In the genomic region with DNA sequence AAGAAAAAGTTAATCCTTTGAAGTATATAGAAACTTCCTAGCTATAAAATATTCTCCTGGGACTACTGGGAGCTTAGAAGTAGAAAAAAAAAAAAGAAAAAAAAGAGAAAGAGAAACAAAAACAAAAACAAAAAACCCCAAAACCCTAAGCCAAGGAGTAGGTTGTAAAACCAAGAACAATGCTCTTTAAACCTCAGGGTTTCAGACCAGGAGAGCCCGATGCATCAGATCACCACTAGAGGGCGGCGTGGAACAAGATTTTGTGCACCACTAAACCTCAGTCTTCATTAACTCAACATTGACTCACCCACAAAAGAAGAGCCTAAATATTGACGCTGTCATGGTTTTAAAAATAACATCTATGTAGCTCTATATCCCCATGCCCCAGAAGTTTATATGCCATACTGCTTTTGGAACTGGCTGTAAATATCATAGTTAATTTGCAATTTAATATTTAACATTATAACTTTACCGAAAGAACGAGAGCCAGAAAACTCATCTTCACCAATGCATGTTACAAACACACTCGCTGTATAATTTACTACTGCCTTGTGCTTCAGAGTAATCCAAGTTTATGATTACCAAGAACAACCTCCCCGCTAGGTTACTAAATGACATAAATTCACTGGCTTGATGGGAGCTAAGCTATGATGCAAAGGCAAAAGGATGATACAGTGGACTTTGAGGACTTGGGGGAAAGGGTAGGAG, we compare ENCODE assay signal across 8 cellular contexts. TPM values are rescaled to one million over a fixed set of nuclear protein-coding genes. Genes with fewer than 3 reads are reported as not detected.
DNase-seq lines count a peak whose midpoint lies in the region; ATAC-seq, FAIRE-seq and TF ChIP-seq lines count a peak whose summit lies in the region.

No MANE protein-coding gene starts in this region.

- no peaks in the 10 kb centered on the region for H3K27me3 ChIP-seq in OCI-LY1 (ENCODE audit: insufficient read depth, low read length)

- ATAC-seq in GM21423 (IDR thresholded peaks at IDR 0.05; ENCODE audit: unreplicated experiment): peak; percentile 67
- ATAC-seq in naive B cell (ENCODE audit: low read depth in 2 of 2): peak; percentile 99

- peaks cover 5 to 8% of the 10 kb centered on the region in 2 donors for H3K36me3 Mint-ChIP-seq in naive B cell

- TF ChIP-seq CTCF in OCI-LY1 (IDR thresholded peaks at IDR 0.05; ENCODE audit: low read length): peak; percentile 93

- no peaks in the 10 kb centered on the region for H4K20me1 ChIP-seq in OCI-LY1 (ENCODE audit: insufficient read depth, low read length)

- H3F3A ChIP-seq in OCI-LY1 (ENCODE audit: insufficient read depth, low read length): no peaks in the 10 kb centered on the region

- no peaks in the 10 kb centered on the region for H3K9me3 ChIP-seq in OCI-LY1 (ENCODE audit: low read length)

- peaks cover 36% of the 10 kb centered on the region for H3K36me3 ChIP-seq in OCI-LY1 (ENCODE audit: insufficient read depth, low read length)

- no peaks in the 10 kb centered on the region for H3K9me3 Mint-ChIP-seq in naive B cell

- no peak for TF ChIP-seq POLR2A in erythroblast (IDR thresholded peaks at IDR 0.05; ENCODE audit: low read length)

- peak overlapping the region in 3 of 6 donors; percentile 7 to 64 (median 7) for H3K27ac Mint-ChIP-seq in naive B cell

- H3K4me1 Mint-ChIP-seq in naive B cell: peaks cover 0 to 10% (median 9%) of the 10 kb centered on the region in 3 donors

- H3K4me3 Mint-ChIP-seq in naive B cell: no peak overlapping the region

- no peaks in the 10 kb centered on the region for H3K4me1 ChIP-seq in OCI-LY1 (ENCODE audit: insufficient read depth, low read length, severe bottlenecking)

- H3K27ac ChIP-seq in OCI-LY1 (ENCODE audit: low read depth, low read length, poor library complexity, severe bottlenecking): no peak overlapping the region

- peak; percentile 83 for FAIRE-seq in HTR-8/SVneo (lab: Jason Lieb, UNC)

- no peak overlapping the region for H2AFZ ChIP-seq in OCI-LY1 (ENCODE audit: low read length)

- DNase-seq in D341Med (ENCODE audit: low spot score) (peak; percentile 77), HTR-8/SVneo (ENCODE audit: insufficient read length, low spot score) (peak; percentile 76), erythroblast (lab: John Stamatoyannopoulos, UW) (peak; percentile 75 to 87), naive B cell (peak; percentile 64)
- DNase-seq in activated CD8-positive, alpha-beta memory T cell treated with anti-CD3 and anti-CD28 coated beads, Interleukin-2, amount 50 U/mL, for 4 hours: peak; percentile 87
- peak; percentile 61 to 82 for DNase-seq in stimulated activated CD8-positive, alpha-beta memory T cell treated with anti-CD3 and anti-CD28 coated beads, Interleukin-7, amount 100 ng/mL, for 48 hours (ENCODE audit: extremely low read depth in 1 of 2, low read depth in 1 of 2)

- no peak overlapping the region for H3K9ac ChIP-seq in OCI-LY1 (ENCODE audit: low read length)

- H3K27me3 Mint-ChIP-seq in naive B cell: no peaks in the 10 kb centered on the region

- H3K79me2 ChIP-seq in OCI-LY1 (ENCODE audit: insufficient read depth, low read length): no peaks in the 10 kb centered on the region

- H3K9me2 ChIP-seq in OCI-LY1 (ENCODE audit: low read depth, low read length): no peaks in the 10 kb centered on the region

- no peak overlapping the region for H3K4me3 ChIP-seq in OCI-LY1 (ENCODE audit: low read depth, low read length, poor library complexity, severe bottlenecking)

- H3K4me2 ChIP-seq in OCI-LY1 (ENCODE audit: low read length): no peak overlapping the region

RNA-seq across cellular contexts. Expression of gene MCUR1, which starts 19.2 kb away (rescaled TPM):
- 10 to 100 TPM in 3 of 6 donors, 1 to 10 TPM in 3; 5.4 to 11.5 (median 9.8) TPM for polyA plus RNA-seq in naive B cell (ENCODE audit: low read depth in 6 of 6)
